ENCODE assay signal across 10 cellular contexts in the genomic region with DNA sequence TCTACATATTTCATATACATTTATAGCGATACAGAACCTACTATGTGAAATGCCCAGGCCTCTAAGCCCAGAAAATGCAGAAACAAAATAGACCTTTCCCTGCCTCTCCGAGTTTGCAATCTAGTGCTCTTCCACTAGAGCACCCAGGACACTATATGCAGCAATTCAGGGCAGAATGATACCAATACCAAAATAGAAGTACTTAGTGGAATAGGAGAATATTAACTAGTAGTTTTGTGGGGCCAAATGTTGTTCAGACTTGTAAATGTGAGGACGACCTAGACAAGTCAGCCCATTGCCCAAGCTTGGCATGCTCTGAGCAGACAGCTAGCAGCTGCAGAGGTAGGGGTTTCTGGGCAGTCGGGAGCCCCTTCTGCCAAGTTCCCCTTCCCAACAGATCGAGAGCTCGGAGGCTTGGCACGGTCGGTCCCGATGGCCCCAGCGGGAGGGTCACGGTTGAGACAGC. TPM values are rescaled to one million over a fixed set of nuclear protein-coding genes. Genes with fewer than 3 reads are reported as not detected.
DNase-seq lines count a peak whose midpoint lies in the region; ATAC-seq and TF ChIP-seq lines count a peak whose summit lies in the region.
"Had no signal": no experiment of that assay in that cellular context is flagged by ENCODE, and none has a peak within 500 bp of the region (broad histone marks: within the 10 kb centered on the region; RNA-seq: fewer than 3 reads in every experiment).

No MANE protein-coding gene starts in this region.

- no peaks in the 10 kb centered on the region for H3F3A ChIP-seq in SK-N-SH (replicated peaks; ENCODE audit: insufficient read depth)

- 3% methylated on average over 11 of the region's 11 CpGs for WGBS in SK-N-SH (ENCODE audit: low lambda C conversion rate)
- WGBS in iPS DF 6.9 (ENCODE audit: insufficient coverage, insufficient read length), result no CpG with 5 or more reads among the region's 11 CpGs
- WGBS in upper lobe of left lung, 2 donors, result 21 to 56% methylated on average over 3 to 10 of the region's 11 CpGs

- peak overlapping the region; percentile 74 for H3K4me2 ChIP-seq in SK-N-SH

- H3K4me1 ChIP-seq in SK-N-SH (ENCODE audit: control insufficient read depth in 1 of 2, insufficient read depth in 2 of 2, low read depth in 1 of 2, low read length in 1 of 2) (no peaks in the 10 kb centered on the region), iPS DF 6.9 (ENCODE audit: control insufficient read depth, insufficient read depth, low read length) (peaks cover 6% of the 10 kb centered on the region; the same call in 1 of the 2 replicates), upper lobe of left lung (peaks cover 17 to 28% (median 20%) of the 10 kb centered on the region in 4 donors)

- H3K79me2 ChIP-seq in SK-N-SH (ENCODE audit: insufficient read depth), result no peaks in the 10 kb centered on the region

- TF ChIP-seq EP300 in SK-N-SH (IDR thresholded peaks at IDR 0.05; ENCODE audit: borderline replicate concordance in 1 of 2, low read depth in 1 of 2, low read length in 1 of 2) (no peak), upper lobe of left lung (IDR thresholded peaks at IDR 0.05) (no peak)

- H3K27ac ChIP-seq in SK-N-SH (ENCODE audit: low read depth in 2 of 2, low read length in 1 of 2), result no peak overlapping the region
- no peak overlapping the region for H3K27ac ChIP-seq in iPS DF 6.9 (ENCODE audit: low read length)
- H3K27ac ChIP-seq in upper lobe of left lung, result peak overlapping the region in 2 of 4 donors; percentile 36 to 78

- TF ChIP-seq CTCF in SK-N-SH (IDR thresholded peaks at IDR 0.05), result no peak; the same call in 1 of the 2 replicates
- TF ChIP-seq CTCF in upper lobe of left lung (IDR thresholded peaks at IDR 0.05), result no peak

- no peaks in the 10 kb centered on the region for H3K9me3 ChIP-seq in SK-N-SH
- no peaks in the 10 kb centered on the region for H3K9me3 ChIP-seq in iPS DF 6.9 (ENCODE audit: control insufficient read depth, insufficient read depth, low read length)
- no peaks in the 10 kb centered on the region for H3K9me3 ChIP-seq in upper lobe of left lung

- peak in 1 of 2 donors; percentile 8 for ATAC-seq in upper lobe of left lung (ENCODE audit: low FRiP score in 2 of 2)
- no peak for ATAC-seq in HG03159 (IDR thresholded peaks at IDR 0.05; ENCODE audit: unreplicated experiment)

- CTCF ChIA-PET in SK-N-SH (lab: Yijun Ruan, JAX), result no interaction called here

- H3K36me3 ChIP-seq in SK-N-SH (replicated peaks in 1 of 2; ENCODE audit: control insufficient read depth in 1 of 2, insufficient read depth in 2 of 2, low read length in 1 of 2) (no peaks in the 10 kb centered on the region), iPS DF 6.9 (ENCODE audit: control insufficient read depth, insufficient read depth, low read length) (no peaks in the 10 kb centered on the region; the same call in 1 of the 2 replicates), upper lobe of left lung (no peaks in the 10 kb centered on the region)

- DNase-seq in SIG-M5 treated with dmso at 0.1 percent for 504 hours (lab: John Stamatoyannopoulos, UW; ENCODE audit: unreplicated experiment) (peak; percentile 38), SIG-M5 (lab: John Stamatoyannopoulos, UW) (no peak), SK-N-SH (no peak), iPS DF 6.9 (ENCODE audit: low read depth, low spot score) (no peak), upper lobe of left lung (no peak), epidermal melanocyte (ENCODE audit: insufficient read length, low spot score) (no peak)
- DNase-seq in activated T-cell treated with anti-CD3 and anti-CD28 coated beads, Interleukin-2, amount 50 U/mL, for 48 hours, result no peak
- DNase-seq: CD4-positive, CD25-positive, alpha-beta regulatory T cell; NCI-H1048 had no signal

- peaks cover 54% of the 10 kb centered on the region; the same call in 1 of the 2 replicates for H3K27me3 ChIP-seq in SK-N-SH (ENCODE audit: insufficient read depth)
- peaks cover 3% of the 10 kb centered on the region; the same call in 1 of the 2 replicates for H3K27me3 ChIP-seq in iPS DF 6.9 (ENCODE audit: control insufficient read depth, insufficient read depth, low read length)
- H3K27me3 ChIP-seq in upper lobe of left lung, result peaks cover 0 to 17% (median 4%) of the 10 kb centered on the region in 4 donors

- H3K4me3 ChIP-seq in SK-N-SH (ENCODE audit: low read depth in 2 of 2, low read length in 1 of 2) (peak overlapping the region; percentile 36 to 40; a peak in 3 of 4 replicates), iPS DF 6.9 (ENCODE audit: low read length) (peak overlapping the region; percentile 40; the same call in 1 of the 2 replicates), upper lobe of left lung (peak overlapping the region in 3 of 4 donors; percentile 45 to 59 (median 54))

- no peak overlapping the region for H3K9ac ChIP-seq in SK-N-SH

- no peaks in the 10 kb centered on the region for H4K20me1 ChIP-seq in SK-N-SH (ENCODE audit: insufficient read depth)

- POLR2A ChIA-PET in SK-N-SH (lab: Yijun Ruan, JAX), result no interaction called here

- TF ChIP-seq POLR2A in upper lobe of left lung (IDR thresholded peaks at IDR 0.05), result no peak

- TF ChIP-seq RAD21 in SK-N-SH (IDR thresholded peaks at IDR 0.05; ENCODE audit: low read length), result no peak

- H2AFZ ChIP-seq in SK-N-SH (ENCODE audit: low read depth), result peak overlapping the region; percentile 81

- H3K9me2 ChIP-seq in SK-N-SH, result no peaks in the 10 kb centered on the region

TF ChIP-seq in SK-N-SH, 30 proteins besides CTCF, POLR2A, EP300 and RAD21 (continues in another document):
- TF ChIP-seq RCOR1 (IDR thresholded peaks at IDR 0.05; ENCODE audit: low read length), result no peak
- TF ChIP-seq EZH2phosphoT487 (IDR thresholded peaks at IDR 0.05; ENCODE audit: borderline replicate concordance, low read depth), result no peak
- TF ChIP-seq, protein P1, sequence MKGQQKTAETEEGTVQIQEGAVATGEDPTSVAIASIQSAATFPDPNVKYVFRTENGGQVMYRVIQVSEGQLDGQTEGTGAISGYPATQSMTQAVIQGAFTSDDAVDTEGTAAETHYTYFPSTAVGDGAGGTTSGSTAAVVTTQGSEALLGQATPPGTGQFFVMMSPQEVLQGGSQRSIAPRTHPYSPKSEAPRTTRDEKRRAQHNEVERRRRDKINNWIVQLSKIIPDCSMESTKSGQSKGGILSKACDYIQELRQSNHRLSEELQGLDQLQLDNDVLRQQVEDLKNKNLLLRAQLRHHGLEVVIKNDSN (IDR thresholded peaks at IDR 0.05; ENCODE audit: borderline replicate concordance, low read depth), result no peak
- TF ChIP-seq, protein P2, sequence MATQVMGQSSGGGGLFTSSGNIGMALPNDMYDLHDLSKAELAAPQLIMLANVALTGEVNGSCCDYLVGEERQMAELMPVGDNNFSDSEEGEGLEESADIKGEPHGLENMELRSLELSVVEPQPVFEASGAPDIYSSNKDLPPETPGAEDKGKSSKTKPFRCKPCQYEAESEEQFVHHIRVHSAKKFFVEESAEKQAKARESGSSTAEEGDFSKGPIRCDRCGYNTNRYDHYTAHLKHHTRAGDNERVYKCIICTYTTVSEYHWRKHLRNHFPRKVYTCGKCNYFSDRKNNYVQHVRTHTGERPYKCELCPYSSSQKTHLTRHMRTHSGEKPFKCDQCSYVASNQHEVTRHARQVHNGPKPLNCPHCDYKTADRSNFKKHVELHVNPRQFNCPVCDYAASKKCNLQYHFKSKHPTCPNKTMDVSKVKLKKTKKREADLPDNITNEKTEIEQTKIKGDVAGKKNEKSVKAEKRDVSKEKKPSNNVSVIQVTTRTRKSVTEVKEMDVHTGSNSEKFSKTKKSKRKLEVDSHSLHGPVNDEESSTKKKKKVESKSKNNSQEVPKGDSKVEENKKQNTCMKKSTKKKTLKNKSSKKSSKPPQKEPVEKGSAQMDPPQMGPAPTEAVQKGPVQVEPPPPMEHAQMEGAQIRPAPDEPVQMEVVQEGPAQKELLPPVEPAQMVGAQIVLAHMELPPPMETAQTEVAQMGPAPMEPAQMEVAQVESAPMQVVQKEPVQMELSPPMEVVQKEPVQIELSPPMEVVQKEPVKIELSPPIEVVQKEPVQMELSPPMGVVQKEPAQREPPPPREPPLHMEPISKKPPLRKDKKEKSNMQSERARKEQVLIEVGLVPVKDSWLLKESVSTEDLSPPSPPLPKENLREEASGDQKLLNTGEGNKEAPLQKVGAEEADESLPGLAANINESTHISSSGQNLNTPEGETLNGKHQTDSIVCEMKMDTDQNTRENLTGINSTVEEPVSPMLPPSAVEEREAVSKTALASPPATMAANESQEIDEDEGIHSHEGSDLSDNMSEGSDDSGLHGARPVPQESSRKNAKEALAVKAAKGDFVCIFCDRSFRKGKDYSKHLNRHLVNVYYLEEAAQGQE (IDR thresholded peaks at IDR 0.05; ENCODE audit: low read depth, low read length), result no peak
- TF ChIP-seq, protein P3, sequence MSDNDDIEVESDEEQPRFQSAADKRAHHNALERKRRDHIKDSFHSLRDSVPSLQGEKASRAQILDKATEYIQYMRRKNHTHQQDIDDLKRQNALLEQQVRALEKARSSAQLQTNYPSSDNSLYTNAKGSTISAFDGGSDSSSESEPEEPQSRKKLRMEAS (IDR thresholded peaks at IDR 0.05; ENCODE audit: low read depth), result no peak
- TF ChIP-seq, protein P4, sequence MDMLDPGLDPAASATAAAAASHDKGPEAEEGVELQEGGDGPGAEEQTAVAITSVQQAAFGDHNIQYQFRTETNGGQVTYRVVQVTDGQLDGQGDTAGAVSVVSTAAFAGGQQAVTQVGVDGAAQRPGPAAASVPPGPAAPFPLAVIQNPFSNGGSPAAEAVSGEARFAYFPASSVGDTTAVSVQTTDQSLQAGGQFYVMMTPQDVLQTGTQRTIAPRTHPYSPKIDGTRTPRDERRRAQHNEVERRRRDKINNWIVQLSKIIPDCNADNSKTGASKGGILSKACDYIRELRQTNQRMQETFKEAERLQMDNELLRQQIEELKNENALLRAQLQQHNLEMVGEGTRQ (IDR thresholded peaks at IDR 0.05; ENCODE audit: borderline replicate concordance, low read depth, low read length), result no peak
- no peak for TF ChIP-seq SIN3A (IDR thresholded peaks at IDR 0.05; ENCODE audit: borderline replicate concordance, low read depth, low read length)
- no peak for TF ChIP-seq FOSL2 (IDR thresholded peaks at IDR 0.05; ENCODE audit: borderline replicate concordance, low read depth)
- no peak for TF ChIP-seq JUND (IDR thresholded peaks at IDR 0.05)
- TF ChIP-seq CHD2 (IDR thresholded peaks at IDR 0.05; ENCODE audit: low read length, partially characterized antibody), result no peak

RNA-seq across cellular contexts. Expression of a gene that starts 35.8 kb away (rescaled TPM):
- 0.20 and 0.41 TPM in 2 replicates for polyA plus RNA-seq in SK-N-SH (2012; rRNA removed)
- polyA plus RNA-seq in SK-N-SH (2012; cell fraction: cytosol; rRNA removed), result 0.51 and 0.57 TPM in 2 replicates
- polyA plus RNA-seq in SK-N-SH (2012; cell fraction: nucleus; rRNA removed), result 0.31 and 0.42 TPM in 2 replicates
- 10 to 100 TPM; 20.9 to 47.9 (median 25.5) TPM for total RNA-seq in upper lobe of left lung
